ENCODE assay signal across 15 cellular contexts in the genomic region with DNA sequence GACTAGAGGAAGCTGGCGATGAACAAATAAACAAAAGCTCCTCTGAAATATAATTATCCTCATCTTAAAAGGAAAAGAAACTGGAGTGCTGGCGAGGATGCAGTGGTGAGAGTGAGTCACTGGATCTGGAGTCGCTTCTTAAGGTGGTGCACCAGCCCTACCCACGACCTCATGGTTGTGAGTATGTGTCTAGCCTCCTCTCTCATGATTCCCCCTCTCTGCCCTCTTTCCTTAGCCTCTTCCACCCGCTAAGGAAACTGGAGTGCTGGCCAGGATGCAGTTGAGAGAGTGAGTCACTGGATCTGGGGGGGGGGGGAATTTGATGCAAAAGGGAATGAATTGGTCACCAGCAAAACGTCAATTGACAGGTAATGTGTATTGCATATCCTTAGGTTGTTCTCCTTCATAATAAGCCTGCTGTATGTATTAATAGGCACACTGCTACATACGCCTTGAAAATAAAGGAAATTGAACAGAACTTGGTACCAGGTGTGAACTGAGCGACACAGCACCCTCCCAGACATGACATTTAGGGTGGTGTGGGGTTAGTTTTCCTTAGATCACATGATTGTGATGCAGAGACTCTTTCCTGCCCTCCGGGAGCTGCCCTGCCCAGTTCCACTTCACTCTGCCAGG. TPM values are rescaled to one million over a fixed set of nuclear protein-coding genes. Genes with fewer than 3 reads are reported as not detected.
DNase-seq lines count a peak whose midpoint lies in the region; ATAC-seq and TF ChIP-seq lines count a peak whose summit lies in the region.
"Had no signal": no experiment of that assay in that cellular context is flagged by ENCODE, and none has a peak within 500 bp of the region (broad histone marks: within the 10 kb centered on the region; RNA-seq: fewer than 3 reads in every experiment).

No MANE protein-coding gene starts in this region.

- CTCF ChIA-PET in T-cell (lab: Charles Lee) = interaction anchor here (0.9 to 1.5 kb wide), 3 partner anchors 24 to 1382 kb away, joined by 3 to 6 read pairs (median 5); no protein-coding TSS in a partner anchor

- POLR2A ChIA-PET in T-cell (lab: Charles Lee) = no interaction called here

- H3K9me3 Mint-ChIP-seq in HFFc6 (no peaks in the 10 kb centered on the region), T-cell (no peaks in the 10 kb centered on the region)

- H3K27me3 Mint-ChIP-seq in HFFc6 (ENCODE audit: insufficient read depth) (peaks cover 7% of the 10 kb centered on the region), T-cell (peaks cover 18 to 30% of the 10 kb centered on the region in 2 donors)

- H3K27ac Mint-ChIP-seq in HFFc6 = no peak overlapping the region
- no peak overlapping the region for H3K27ac Mint-ChIP-seq in T-cell
- H3K27ac Mint-ChIP-seq: activated CD8-positive, alpha-beta memory T cell treated with anti-CD3 and anti-CD28 coated beads, Interleukin-2, amount 10 ng/mL, durations not matched to agents 7 days and 5 days had no signal

- DNase-seq in ACHN = peak; percentile 12
- peak; percentile 46 for DNase-seq in HFFc6
- peak; percentile 27 for DNase-seq in amniotic stem cell (lab: John Stamatoyannopoulos, UW)
- DNase-seq in glomerular visceral epithelial cell (ENCODE audit: extremely low spot score) = peak; percentile 41
- no peak for DNase-seq in T-cell
- no peak for DNase-seq in iPS-NIHi11 (ENCODE audit: low spot score)
- no peak for DNase-seq in mesenteric fat pad (ENCODE audit: low spot score)
- DNase-seq: activated CD8-positive, alpha-beta memory T cell treated with anti-CD3 and anti-CD28 coated beads, Interleukin-2, amount 10 ng/mL, durations not matched to agents 7 days and 5 days; BE2C; effector memory CD4-positive, alpha-beta T cell; GF-D8; naive B cell; NCI-H187; trophoblast cell had no signal

- in situ Hi-C loops in ACHN (cut with HindIII; ENCODE audit: low pct_ligation_motif_present, low pct_unique_long_range_greater_than_20kb, low sequenced_read_pairs) = no loop called here

- H3K4me1 Mint-ChIP-seq in HFFc6 (ENCODE audit: low read depth) (peaks cover 26% of the 10 kb centered on the region), T-cell (no peaks in the 10 kb centered on the region)
- H3K4me1 Mint-ChIP-seq: activated CD8-positive, alpha-beta memory T cell treated with anti-CD3 and anti-CD28 coated beads, Interleukin-2, amount 10 ng/mL, durations not matched to agents 7 days and 5 days; naive B cell had no signal

- ATAC-seq in T-cell (replicated peaks in 1 of 4) = no peak
- no peak for ATAC-seq in GM21515 (IDR thresholded peaks at IDR 0.05; ENCODE audit: unreplicated experiment)
- ATAC-seq: activated CD8-positive, alpha-beta memory T cell treated with anti-CD3 and anti-CD28 coated beads, Interleukin-2, amount 10 ng/mL, durations not matched to agents 7 days and 5 days had no signal

- no peaks in the 10 kb centered on the region for H3K36me3 Mint-ChIP-seq in HFFc6 (ENCODE audit: low read depth)
- no peaks in the 10 kb centered on the region for H3K36me3 Mint-ChIP-seq in T-cell
- H3K36me3 Mint-ChIP-seq: activated CD8-positive, alpha-beta memory T cell treated with anti-CD3 and anti-CD28 coated beads, Interleukin-2, amount 10 ng/mL, durations not matched to agents 7 days and 5 days; naive B cell had no signal

- no peak for TF ChIP-seq CTCF in HFFc6 (IDR thresholded peaks at IDR 0.05)

- peak overlapping the region; percentile 13; the same call in 1 of the 2 replicates for H3K4me3 Mint-ChIP-seq in HFFc6
- no peak overlapping the region for H3K4me3 Mint-ChIP-seq in T-cell
- H3K4me3 Mint-ChIP-seq: activated CD8-positive, alpha-beta memory T cell treated with anti-CD3 and anti-CD28 coated beads, Interleukin-2, amount 10 ng/mL, durations not matched to agents 7 days and 5 days; naive B cell had no signal

RNA-seq across cellular contexts. Expression of a gene that starts 36.3 kb away (rescaled TPM):
- under 1 TPM in 4 of 6 experiments, not detected in 2; 0.16 to 0.41 (median 0.26) TPM for total RNA-seq in HFFc6 (2021; fragmentation: NEBNext Ultra II Directional; extraction: Animal tissue kit (Norgen Biotek cat#: 25700))
- total RNA-seq in T-cell (1 to 10 TPM in 3 of 5 donors, under 1 TPM in 2; 0.38 to 4.2 (median 1.4) TPM), mesenteric fat pad (83.3 TPM)

Comparison
In these comparisons a context has a peak if more than half of its experiments do, and no peak if none do; other contexts are left out.
1. DNase-seq: peak in ACHN (single experiment), HFFc6 (single experiment), amniotic stem cell (single experiment) and glomerular visceral epithelial cell (single experiment); none in T-cell (0 of 34), iPS-NIHi11 (single experiment) and mesenteric fat pad (single experiment).
2. RNA of a gene that starts 36.3 kb away (total RNA-seq): 83.3 TPM in mesenteric fat pad (single experiment); 0.38 to 4.2 TPM in T-cell and 0.16 to 0.41 TPM in HFFc6; every median in the first group is over 10 times any median in the second.